8 cellular contexts compared by ENCODE assay signal in genomic region chrX:10636337-10636736, GRCh38. TPM values are rescaled to one million over a fixed set of nuclear protein-coding genes. Genes with fewer than 3 reads are reported as not detected.
DNase-seq lines count a peak whose midpoint lies in the region; ATAC-seq, FAIRE-seq and TF ChIP-seq lines count a peak whose summit lies in the region.

No MANE protein-coding gene starts in this region.

- 0 to 21% (median 14%) methylated on average over 3 of the region's 3 CpGs for WGBS in stomach, 5 donors

- no peak for FAIRE-seq in GM12891 (lab: Jason Lieb, UNC)

- intact Hi-C loops in Right ventricle myocardium superior (cut with DNase I) (loop anchor here (10.0 kb wide), 1 partner anchor 442 kb away; no protein-coding TSS in a partner anchor), stomach (cut with DNase I; ENCODE audit: low total_unique reads) (loop anchor here (10.0 kb wide), 1 partner anchor 442 kb away; no protein-coding TSS in a partner anchor)

- peak overlapping the region in 1 of 5 donors; percentile 20 for H3K27ac ChIP-seq in stomach

- H3K4me1 Mint-ChIP-seq in T-helper 17 cell: no peaks in the 10 kb centered on the region

- ATAC-seq in Right ventricle myocardium superior (ENCODE audit: poor library complexity): peak; percentile 80
- no peak for ATAC-seq in T-helper 17 cell
- no peak for ATAC-seq in HG02642 (IDR thresholded peaks at IDR 0.05; ENCODE audit: poor library complexity, unreplicated experiment)

- no peaks in the 10 kb centered on the region for H3K36me3 ChIP-seq in stomach

- H3K27me3 ChIP-seq in stomach: no peaks in the 10 kb centered on the region

- H3K27me3 Mint-ChIP-seq in T-helper 17 cell: no peaks in the 10 kb centered on the region

- peak in 4 of 7 experiments; percentile 25 to 40 (median 32) for TF ChIP-seq CTCF in stomach (IDR thresholded peaks at IDR 0.05)

- no peaks in the 10 kb centered on the region for H3K9me3 ChIP-seq in stomach
- no peaks in the 10 kb centered on the region for H3K9me3 ChIP-seq in T-helper 17 cell (ENCODE audit: control insufficient read depth, low read length, poor library complexity, severe bottlenecking)

- H3K36me3 Mint-ChIP-seq in T-helper 17 cell (ENCODE audit: low read depth): no peaks in the 10 kb centered on the region

- H3K4me1 ChIP-seq in stomach: no peaks in the 10 kb centered on the region

- no peak overlapping the region for H3K4me3 Mint-ChIP-seq in T-helper 17 cell

- no peak for TF ChIP-seq EP300 in stomach (IDR thresholded peaks at IDR 0.05)

- H3K4me3 ChIP-seq in stomach: no peak overlapping the region

- H3K27ac Mint-ChIP-seq in T-helper 17 cell: no peak overlapping the region

- TF ChIP-seq POLR2A in stomach (IDR thresholded peaks at IDR 0.05): no peak
- TF ChIP-seq POLR2A in GM12891 (IDR thresholded peaks at IDR 0.05; ENCODE audit: low read depth, low read length): no peak

- in situ Hi-C loops in SK-MEL-5 (cut with HindIII; ENCODE audit: low pct_unique_long_range_greater_than_20kb, low sequenced_read_pairs): loop anchor here (25.0 kb wide), 1 partner anchor 449 kb away; no protein-coding TSS in a partner anchor

- peak; percentile 58 for DNase-seq in NCI-H82 (lab: John Stamatoyannopoulos, UW)
- DNase-seq in NCI-H82 treated with DMSO at 0.1 percent for 48 hours (lab: John Stamatoyannopoulos, UW; ENCODE audit: unreplicated experiment): no peak
- peak; percentile 85 for DNase-seq in SK-MEL-5 (ENCODE audit: low read depth, low spot score)
- DNase-seq in Right ventricle myocardium superior: no peak
- no peak for DNase-seq in stomach
- no peak for DNase-seq in T-helper 17 cell
- no peak for DNase-seq in GM12891 (ENCODE audit: insufficient read length, low spot score)

TF ChIP-seq in GM12891, 5 proteins besides CTCF, POLR2A, EP300 and RAD21:
- TF ChIP-seq SPI1 (IDR thresholded peaks at IDR 0.05; ENCODE audit: low read depth, low read length): no peak
- TF ChIP-seq POU2F2 (IDR thresholded peaks at IDR 0.05; ENCODE audit: low read depth, low read length): no peak
- TF ChIP-seq TAF1 (IDR thresholded peaks at IDR 0.05; ENCODE audit: low read depth, low read length): no peak
- no peak for TF ChIP-seq POLR2AphosphoS5 (IDR thresholded peaks at IDR 0.05; ENCODE audit: low read depth, low read length)
- no peak for TF ChIP-seq PAX5 (IDR thresholded peaks at IDR 0.05; ENCODE audit: insufficient read depth, low read length, severe bottlenecking)

RNA-seq across cellular contexts. Expression of gene MID1, which starts 16.0 kb away (rescaled TPM):
- total RNA-seq in SK-MEL-5 (2014; rRNA removed; shearing (Covaris generic)): 35.0 and 42.8 TPM in 2 replicates
- polyA plus RNA-seq in SK-MEL-5 (2015; cell fraction: cytosol; rRNA removed): 19.7 and 33.0 TPM in 2 replicates
- 57.7 and 86.9 TPM in 2 replicates for polyA plus RNA-seq in SK-MEL-5 (2015; cell fraction: nucleus; rRNA removed)
- total RNA-seq in Right ventricle myocardium superior (7.3 TPM), stomach (10 to 100 TPM in 4 of 5 donors, 1 to 10 TPM in 1; 2.3 to 25.1 (median 15.4) TPM), T-helper 17 cell (under 1 TPM in 1 of 2 donors, not detected in 1; 0.15 TPM)
- 1 to 10 TPM; 2.0 to 4.6 (median 2.0) TPM for polyA plus RNA-seq in stomach
- polyA plus RNA-seq in GM12891 (2012; ENCODE audit: low read depth, missing spikeins): 0.18 TPM

Comparison
In these comparisons a context has a peak if more than half of its experiments do, and no peak if none do; other contexts are left out.
1. DNase-seq: peak in NCI-H82 (single experiment) and SK-MEL-5 (single experiment); none in NCI-H82 treated with DMSO at 0.1 percent for 48 hours (single experiment), Right ventricle myocardium superior (single experiment), stomach (single experiment), T-helper 17 cell (0 of 3) and GM12891 (single experiment).